Comparison of ENCODE assay signal across 26 cellular contexts in genomic region chr4:156556326-156556725, GRCh38.
"Had no signal": no experiment of that assay in that cellular context is flagged by ENCODE, and none has a peak within 500 bp of the region (broad histone marks: within the 10 kb centered on the region; RNA-seq: fewer than 3 reads in every experiment).

No MANE protein-coding gene starts in this region.

- DNase-seq: activated CD4-positive, alpha-beta memory T cell treated with anti-CD3 and anti-CD28 coated beads for 36 hours; activated CD4-positive, alpha-beta T cell treated with anti-CD3 and anti-CD28 coated beads for 36 hours; activated CD4-positive, alpha-beta T cell treated with anti-CD3 and anti-CD28 coated beads, Interleukin-2, amount 10 ng/mL, durations not matched to agents 24 days and 14 days; activated CD4-positive, CD25-positive, alpha-beta regulatory T cell; activated CD4-positive, CD25-positive, alpha-beta regulatory T cell treated with anti-CD3 and anti-CD28 coated beads, Interleukin-2, amount 50 U/mL, for 72 hours; activated CD8-positive, alpha-beta memory T cell treated with anti-CD3 and anti-CD28 coated beads, Interleukin-2, amount 10 ng/mL, durations not matched to agents 7 days and 5 days; activated CD8-positive, alpha-beta memory T cell treated with anti-CD3 and anti-CD28 coated beads, Interleukin-2, amount 50 U/mL, for 4 hours; activated CD8-positive, alpha-beta T cell treated with anti-CD3 and anti-CD28 coated beads, Interleukin-2, amount 10 ng/mL, durations not matched to agents 7 days and 5 days; activated effector memory CD4-positive, alpha-beta T cell treated with anti-CD3 and anti-CD28 coated beads, Interleukin-2, amount 50 U/mL, for 16 hours; activated naive CD4-positive, alpha-beta T cell treated with anti-CD3 and anti-CD28 coated beads for 36 hours; activated naive CD8-positive, alpha-beta T cell treated with anti-CD3 and anti-CD28 coated beads for 36 hours; activated naive CD8-positive, alpha-beta T cell treated with anti-CD3 and anti-CD28 coated beads, Interleukin-2, amount 50 U/mL, for 24 hours; activated T-cell treated with anti-CD3 and anti-CD28 coated beads, Interleukin-2, amount 50 U/mL, for 1 hour; activated T-cell treated with anti-CD3 and anti-CD28 coated beads, Interleukin-2, amount 50 U/mL, for 48 hours; adrenal gland; brain microvascular endothelial cell; dorsolateral prefrontal cortex; effector memory CD4-positive, alpha-beta T cell; endodermal cell; foreskin melanocyte; head of caudate nucleus; hippocampal formation; T-helper 2 cell had no signal

- H3K27me3 ChIP-seq: adrenal gland, ascending aorta, brain microvascular endothelial cell, dorsolateral prefrontal cortex had no signal

- H3K4me1 ChIP-seq: adrenal gland had no signal

- ATAC-seq: activated CD4-positive, alpha-beta T cell treated with anti-CD3 and anti-CD28 coated beads for 36 hours; activated CD8-positive, alpha-beta memory T cell treated with anti-CD3 and anti-CD28 coated beads, Interleukin-2, amount 10 ng/mL, durations not matched to agents 7 days and 5 days; activated CD8-positive, alpha-beta T cell treated with anti-CD3 and anti-CD28 coated beads, Interleukin-2, amount 10 ng/mL, durations not matched to agents 7 days and 5 days; activated naive CD8-positive, alpha-beta T cell treated with anti-CD3 and anti-CD28 coated beads, Interleukin-2, amount 50 U/mL, for 24 hours; esophagus mucosa had no signal

- H3K9me3 ChIP-seq: adrenal gland, ascending aorta had no signal

- H3K4me3 ChIP-seq: adrenal gland, ascending aorta, coronary artery, dorsolateral prefrontal cortex had no signal

- H3K27ac ChIP-seq: adrenal gland, ascending aorta, brain microvascular endothelial cell, coronary artery, dorsolateral prefrontal cortex had no signal

- H3K36me3 ChIP-seq: adrenal gland, ascending aorta, brain microvascular endothelial cell had no signal
